In the genomic region with DNA sequence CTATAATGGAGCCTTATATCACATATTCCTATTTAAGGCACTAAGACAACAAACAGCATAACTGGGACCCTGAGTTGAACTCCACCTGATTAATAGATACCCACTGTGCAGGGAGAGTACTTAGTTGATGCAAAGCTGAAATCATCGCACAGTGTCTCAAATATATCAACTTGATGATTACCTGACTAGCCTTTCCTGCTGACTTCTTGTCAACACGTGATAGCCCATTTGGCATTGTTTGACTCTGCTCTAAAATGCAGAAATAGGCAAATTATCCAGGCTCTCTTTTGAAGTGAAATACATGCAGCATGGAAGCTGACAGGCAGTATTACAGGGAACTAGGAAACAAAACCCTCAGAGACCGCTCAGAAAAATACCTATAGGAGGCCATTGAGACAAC, we compare ENCODE assay signal across 27 cellular contexts.
"Had no signal": no experiment of that assay in that cellular context is flagged by ENCODE, and none has a peak within 500 bp of the region (broad histone marks: within the 10 kb centered on the region; RNA-seq: fewer than 3 reads in every experiment).

No MANE protein-coding gene starts in this region.

- H3K27ac ChIP-seq: neural progenitor cell, ovary, parathyroid adenoma, psoas muscle, right lobe of liver, sigmoid colon, stomach, thoracic aorta, thyroid gland, tibial nerve, upper lobe of left lung, vagina had no signal

- H3K4me3 ChIP-seq: neural progenitor cell, ovary, psoas muscle, right lobe of liver, sigmoid colon, stomach, thoracic aorta, thyroid gland, tibial nerve, upper lobe of left lung, vagina had no signal

- H3K9me3 ChIP-seq: ovary, psoas muscle, right lobe of liver, sigmoid colon, stomach, thoracic aorta, thyroid gland, tibial nerve, upper lobe of left lung, vagina had no signal

- H3K27me3 ChIP-seq: neural progenitor cell, ovary, right lobe of liver, sigmoid colon, stomach, thyroid gland, tibial nerve, upper lobe of left lung, vagina had no signal

- H3K36me3 ChIP-seq: neural progenitor cell, ovary, right lobe of liver, sigmoid colon, stomach, thoracic aorta, thyroid gland, tibial nerve, upper lobe of left lung, vagina had no signal

- H2AFZ ChIP-seq: neural progenitor cell, parathyroid adenoma had no signal

- ATAC-seq: naive thymus-derived CD8-positive, alpha-beta T cell; natural killer cell treated with Interleukin-12 subunit alpha and Interleukin-12 subunit beta and Interleukin-15 and Interleukin-18, amount 100 ng/mL, for 72 hours; psoas muscle; right cardiac atrium; right lobe of liver; stimulated activated effector memory CD8-positive, alpha-beta T cell treated with anti-CD3 and anti-CD28 coated beads, Interleukin-12 subunit alpha, Interleukin-12 subunit beta, amount 100 ng/mL, for 72 hours; stimulated activated naive B cell treated with anti-CD40 and anti-IgM and Interleukin-4, amounts not matched to agents 10 μg/mL and 1 μg/mL and 100 μg/mL, for 72 hours had no signal

- H3K79me2 ChIP-seq: parathyroid adenoma had no signal

- DNase-seq: naive thymus-derived CD8-positive, alpha-beta T cell; nephron progenitor cell; occipital lobe; ovary; posterior cingulate gyrus; psoas muscle; right cardiac atrium; right lobe of liver; sigmoid colon; small intestine; stimulated activated CD4-positive, alpha-beta T cell treated with anti-CD3 and anti-CD28 coated beads, Interleukin-15, amount 100 ng/mL, for 24 hours; stimulated activated CD4-positive, alpha-beta T cell treated with anti-CD3 and anti-CD28 coated beads, Interleukin-2, amount 100 ng/mL, for 24 hours; stimulated activated CD4-positive, alpha-beta T cell treated with anti-CD3 and anti-CD28 coated beads, Interleukin-2, amount 100 ng/mL, for 48 hours; stimulated activated CD4-positive, alpha-beta T cell treated with anti-CD3 and anti-CD28 coated beads, Interleukin-4, amount 100 ng/mL, for 24 hours; stimulated activated naive B cell treated with anti-CD40 and anti-IgM and Interleukin-4, amounts not matched to agents 10 μg/mL and 1 μg/mL and 100 μg/mL, for 72 hours; stimulated activated naive CD4-positive, alpha-beta T cell treated with Interleukin-2 at 50 U/mL for 16 hours; stomach; thyroid gland; trophoblast cell; upper lobe of left lung had no signal

- H3K9ac ChIP-seq: neural progenitor cell, parathyroid adenoma had no signal

- H3K4me2 ChIP-seq: neural progenitor cell had no signal
